Comparison of ENCODE assay signal across 8 cellular contexts in the genomic region with DNA sequence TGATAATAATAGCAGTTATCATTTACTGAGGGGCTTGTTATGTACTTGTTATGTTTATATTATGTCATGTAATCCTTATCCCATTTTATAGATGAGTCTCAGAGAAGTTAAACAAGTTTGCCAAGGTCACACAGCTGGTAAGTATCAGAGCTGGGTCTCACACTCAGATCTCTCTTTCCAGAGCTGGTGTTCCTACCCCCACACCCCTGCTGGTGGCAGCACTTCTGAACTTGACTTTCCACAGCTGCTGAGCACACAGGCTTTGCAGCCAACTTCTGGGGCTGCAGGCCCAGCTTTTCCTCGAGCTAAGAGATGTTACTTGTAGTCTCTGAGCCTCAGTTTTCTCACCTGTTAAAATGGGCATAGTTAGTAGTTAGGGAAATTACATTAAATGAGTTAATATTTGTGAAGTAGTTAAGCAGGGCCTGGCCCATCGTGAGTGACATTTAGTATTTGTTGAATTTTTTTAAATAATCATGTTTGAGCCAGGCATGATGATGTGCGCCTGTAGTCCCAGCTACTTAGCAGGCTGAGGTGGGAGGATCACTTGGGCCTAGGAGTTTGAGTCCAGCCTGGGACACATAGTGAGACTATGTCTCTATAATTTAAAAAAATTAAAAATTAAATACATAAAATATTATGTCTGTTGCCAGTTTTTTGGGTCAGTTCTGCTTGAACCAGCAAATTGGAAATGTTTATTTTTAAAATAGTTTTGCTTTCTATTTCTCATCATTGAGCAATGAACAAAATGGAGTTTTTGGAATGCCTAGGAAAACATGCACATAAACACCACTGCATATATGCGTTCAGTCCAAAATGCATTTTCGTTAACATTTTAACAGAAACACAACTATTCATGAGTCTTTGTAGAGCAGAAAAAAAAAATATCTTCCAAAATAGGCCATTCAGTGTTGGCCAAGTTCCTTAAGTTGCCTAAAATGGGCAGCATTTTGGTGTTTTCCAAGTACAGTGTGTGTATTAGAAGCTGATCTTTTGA.
DNase-seq lines count a peak whose midpoint lies in the region; ATAC-seq and TF ChIP-seq lines count a peak whose summit lies in the region.

No MANE protein-coding gene starts in this region.

- H3K23ac ChIP-seq in mesendoderm (ENCODE audit: low read length) = no peak overlapping the region

- no peak overlapping the region for H3K4ac ChIP-seq in mesendoderm (ENCODE audit: low read depth, low read length)

- no peak overlapping the region for H3K18ac ChIP-seq in mesendoderm (ENCODE audit: low read length)

- peak; percentile 58 for TF ChIP-seq CTCF in coronary artery (IDR thresholded peaks at IDR 0.05)
- no peak for TF ChIP-seq CTCF in endothelial cell (IDR thresholded peaks at IDR 0.05; ENCODE audit: unreplicated experiment)

- H3K4me2 ChIP-seq in mesendoderm (ENCODE audit: low read length) = no peak overlapping the region

- H3K4me3 ChIP-seq in coronary artery = no peak overlapping the region
- no peak overlapping the region for H3K4me3 ChIP-seq in mesendoderm (ENCODE audit: low read length)

- H3K36me3 Mint-ChIP-seq in endothelial cell (ENCODE audit: low read depth, unreplicated experiment) (no peaks in the 10 kb centered on the region), T-helper 17 cell (ENCODE audit: low read depth) (peaks cover 4% of the 10 kb centered on the region)

- no peaks in the 10 kb centered on the region for H3K9me3 ChIP-seq in T-helper 17 cell (ENCODE audit: control insufficient read depth, low read length, poor library complexity, severe bottlenecking)

- H3K27ac Mint-ChIP-seq in endothelial cell (ENCODE audit: unreplicated experiment) (no peak overlapping the region), T-helper 17 cell (no peak overlapping the region)

- H3K27me3 Mint-ChIP-seq in endothelial cell (ENCODE audit: unreplicated experiment) = peaks cover 2% of the 10 kb centered on the region
- peaks cover 4% of the 10 kb centered on the region for H3K27me3 Mint-ChIP-seq in T-helper 17 cell

- H3K4me1 ChIP-seq in mesendoderm (ENCODE audit: control insufficient read depth, low read depth, low read length) = no peaks in the 10 kb centered on the region

- peak overlapping the region; percentile 66 to 72 for H3K27ac ChIP-seq in coronary artery
- H3K27ac ChIP-seq in mesendoderm (ENCODE audit: low read depth, low read length) = no peak overlapping the region

- H4K8ac ChIP-seq in mesendoderm (ENCODE audit: low read depth, low read length) = no peak overlapping the region

- ATAC-seq in T-helper 17 cell = no peak

- H2BK15ac ChIP-seq in mesendoderm (replicated peaks; ENCODE audit: low read depth) = no peak overlapping the region

- H3K4me3 Mint-ChIP-seq in endothelial cell (ENCODE audit: unreplicated experiment) = no peak overlapping the region
- H3K4me3 Mint-ChIP-seq in T-helper 17 cell = no peak overlapping the region

- WGBS in mesendoderm (ENCODE audit: extremely low coverage, insufficient coverage, low lambda C conversion rate) = no CpG with 5 or more reads among the region's 5 CpGs

- no peaks in the 10 kb centered on the region for H3K9me3 Mint-ChIP-seq in endothelial cell (ENCODE audit: unreplicated experiment)

- no peak overlapping the region for H2BK5ac ChIP-seq in mesendoderm (ENCODE audit: low read length)

- H3K4me1 Mint-ChIP-seq in endothelial cell (ENCODE audit: unreplicated experiment) (peaks cover 5% of the 10 kb centered on the region), T-helper 17 cell (peaks cover 4% of the 10 kb centered on the region)

- no peaks in the 10 kb centered on the region for H3K27me3 ChIP-seq in mesendoderm (ENCODE audit: insufficient read depth, low read length, poor library complexity)

- no peak overlapping the region for H2BK120ac ChIP-seq in mesendoderm (ENCODE audit: low read depth, low read length)

- no peaks in the 10 kb centered on the region for H3K79me2 ChIP-seq in mesendoderm (ENCODE audit: control insufficient read depth, insufficient read depth, low read length)

- no peak overlapping the region for H3K56ac ChIP-seq in mesendoderm (ENCODE audit: low read length)

- no peak overlapping the region for H3K9ac ChIP-seq in mesendoderm (ENCODE audit: low read length)

- H3K36me3 ChIP-seq in mesendoderm (ENCODE audit: control insufficient read depth, insufficient read depth, low read length) = no peaks in the 10 kb centered on the region

- H4K5ac ChIP-seq in mesendoderm (ENCODE audit: low read length) = no peak overlapping the region

- H2AK5ac ChIP-seq in mesendoderm (ENCODE audit: low read length) = no peak overlapping the region

- DNase-seq in DMS114 treated with DMSO at 0.1 percent for 48 hours (lab: John Stamatoyannopoulos, UW; ENCODE audit: unreplicated experiment) = peak; percentile 31
- DNase-seq in MV-4-11 (lab: John Stamatoyannopoulos, UW) = peak; percentile 48
- no peak for DNase-seq in coronary artery (ENCODE audit: low spot score)
- peak; percentile 83 for DNase-seq in mesendoderm
- DNase-seq in activated CD4-positive, CD25-positive, alpha-beta regulatory T cell (lab: John Stamatoyannopoulos, UW) = no peak
- DNase-seq in endothelial cell (ENCODE audit: low spot score) = no peak
- DNase-seq in T-helper 17 cell = no peak
- no peak for DNase-seq in NCI-H2227 treated with DMSO at 0.1 percent for 48 hours (lab: John Stamatoyannopoulos, UW)

- no peaks in the 10 kb centered on the region for H3K79me1 ChIP-seq in mesendoderm (ENCODE audit: low read length)

Comparison
In these comparisons a context has a peak if more than half of its experiments do, and no peak if none do; other contexts are left out.
1. DNase-seq: peak in DMS114 treated with DMSO at 0.1 percent for 48 hours (single experiment), MV-4-11 (single experiment) and mesendoderm (single experiment); none in coronary artery (single experiment), activated CD4-positive, CD25-positive, alpha-beta regulatory T cell (0 of 4), endothelial cell (single experiment), T-helper 17 cell (0 of 3) and NCI-H2227 treated with DMSO at 0.1 percent for 48 hours (single experiment).